10 cellular contexts compared by ENCODE assay signal in the genomic region with DNA sequence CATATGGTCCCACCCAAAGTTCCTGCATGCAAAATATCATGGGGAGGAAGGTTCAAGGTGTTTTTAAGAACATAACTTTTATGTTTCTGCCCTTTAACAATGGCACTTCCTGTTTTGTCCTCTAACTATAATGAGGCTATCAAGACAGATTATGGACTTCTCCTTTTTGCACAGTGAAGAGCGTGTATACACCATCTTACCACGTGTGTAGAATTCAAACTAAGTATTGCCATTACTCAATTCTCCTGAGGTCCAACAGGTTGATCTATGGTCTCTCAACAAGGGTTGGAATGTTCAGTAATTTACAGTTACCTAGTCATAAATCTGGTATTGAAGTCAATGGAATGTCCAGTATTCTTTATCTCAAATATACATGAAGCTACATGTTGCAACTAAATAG.
DNase-seq lines count a peak whose midpoint lies in the region; ATAC-seq, FAIRE-seq and TF ChIP-seq lines count a peak whose summit lies in the region.
"Had no signal": no experiment of that assay in that cellular context is flagged by ENCODE, and none has a peak within 500 bp of the region (broad histone marks: within the 10 kb centered on the region; RNA-seq: fewer than 3 reads in every experiment).

No MANE protein-coding gene starts in this region.

- 54% methylated on average over 2 of the region's 2 CpGs for WGBS in right cardiac atrium

- H3K9me2 ChIP-seq in PC-9 (ENCODE audit: insufficient read depth), result no peaks in the 10 kb centered on the region

- FAIRE-seq in keratinocyte (lab: Jason Lieb, UNC), result peak; percentile 53

- no peaks in the 10 kb centered on the region for H4K20me1 ChIP-seq in keratinocyte (ENCODE audit: control insufficient read depth, extremely low read depth, insufficient read depth, low read length)
- H4K20me1 ChIP-seq in PC-9 (ENCODE audit: insufficient read depth), result no peaks in the 10 kb centered on the region

- H3K27ac ChIP-seq in keratinocyte (ENCODE audit: control insufficient read depth, insufficient read depth, low read length) (no peak overlapping the region), right cardiac atrium (ENCODE audit: low read length) (no peak overlapping the region), PC-9 (no peak overlapping the region)
- H3K27ac ChIP-seq: SJCRH30 had no signal

- ATAC-seq in GM21825 (IDR thresholded peaks at IDR 0.05; ENCODE audit: unreplicated experiment) (peak; percentile 54), GM18498 (IDR thresholded peaks at IDR 0.05; ENCODE audit: unreplicated experiment) (no peak), right cardiac atrium (no peak)

- H3K9me3 ChIP-seq in keratinocyte (ENCODE audit: control insufficient read depth, low read depth, low read length) (no peaks in the 10 kb centered on the region), right cardiac atrium (ENCODE audit: control insufficient read depth, low read length) (no peaks in the 10 kb centered on the region), PC-9 (ENCODE audit: insufficient read depth, low read depth) (no peaks in the 10 kb centered on the region)
- H3K9me3 ChIP-seq: SJCRH30 had no signal

- peaks cover 11% of the 10 kb centered on the region for H3K4me1 ChIP-seq in keratinocyte (ENCODE audit: control insufficient read depth, extremely low read depth, insufficient read depth, low read length)
- H3K4me1 ChIP-seq in right cardiac atrium (ENCODE audit: control insufficient read depth, insufficient read depth, low read length), result no peaks in the 10 kb centered on the region
- peaks cover 10% of the 10 kb centered on the region for H3K4me1 ChIP-seq in PC-9 (replicated peaks; ENCODE audit: insufficient read depth)
- H3K4me1 ChIP-seq: SJCRH30 had no signal

- TF ChIP-seq CTCF in keratinocyte (optimal IDR thresholded peaks at IDR 0.05 in 1 of 3, IDR thresholded peaks at IDR 0.05 in 1 of 3, conservative IDR thresholded peaks at IDR 0.05 in 1 of 3; ENCODE audit: extremely low read depth in 1 of 3, insufficient read depth in 2 of 3, low read length in 3 of 3) (no peak), PC-9 (conservative IDR thresholded peaks at IDR 0.05) (no peak)

- no TSS peak for BruUV-seq in PC-9 (replicated peaks; lab: Mats Ljungman, UMichigan)

- POLR2A ChIA-PET in PC-9 (lab: Charles Lee; ENCODE audit: unreplicated experiment), result interaction anchor here (0.5 kb wide), 1 partner anchor 517 kb away, joined by 3 read pairs; no protein-coding TSS in a partner anchor

- H3K4me3 ChIP-seq in keratinocyte (ENCODE audit: control insufficient read depth in 2 of 3, extremely low read depth in 1 of 3, insufficient read depth in 2 of 3, low read depth in 1 of 3, low read length in 3 of 3), result no peak overlapping the region
- no peak overlapping the region for H3K4me3 ChIP-seq in right cardiac atrium (ENCODE audit: low read length)
- no peak overlapping the region for H3K4me3 ChIP-seq in PC-9
- H3K4me3 ChIP-seq: SJCRH30 had no signal

- H3K27me3 ChIP-seq in keratinocyte (ENCODE audit: control insufficient read depth, extremely low read depth, insufficient read depth, low read length) (no peaks in the 10 kb centered on the region), right cardiac atrium (ENCODE audit: control insufficient read depth, insufficient read depth) (no peaks in the 10 kb centered on the region), PC-9 (ENCODE audit: insufficient read depth, low read depth) (no peaks in the 10 kb centered on the region)

- CTCF ChIA-PET in PC-9 (lab: Charles Lee), result no interaction called here

- H3K79me2 ChIP-seq in keratinocyte (ENCODE audit: control insufficient read depth, insufficient read depth, low read length) (no peaks in the 10 kb centered on the region), PC-9 (ENCODE audit: low read depth) (no peaks in the 10 kb centered on the region)

- no peaks in the 10 kb centered on the region for H3K9me1 ChIP-seq in keratinocyte (ENCODE audit: control insufficient read depth, extremely low read depth, insufficient read depth, low read length)

- dilution Hi-C loops in keratinocyte (cut with MboI; ENCODE audit: extremely low pct_ligation_motif_present, low sequenced_read_pairs), result no loop called here

- intact Hi-C loops in right cardiac atrium (cut with DNase I) (loop anchor here in 2 of 4 donors (5.0 to 10.0 kb wide), 2 partner anchors 75 to 77 kb away; a partner anchor contains a TSS), PC-9 (cut with micrococcal nuclease; ENCODE audit: unreplicated experiment) (no loop called here)

- H2AFZ ChIP-seq in keratinocyte (ENCODE audit: control insufficient read depth, low read length) (peak overlapping the region; percentile 51), PC-9 (no peak overlapping the region)

- H3K4me2 ChIP-seq in keratinocyte (ENCODE audit: control insufficient read depth, extremely low read depth, insufficient read depth, low read depth, low read length) (no peak overlapping the region), PC-9 (no peak overlapping the region)

- H3K36me3 ChIP-seq in keratinocyte (ENCODE audit: control insufficient read depth in 2 of 2, extremely low read depth in 1 of 2, insufficient read depth in 2 of 2, low read length in 2 of 2) (no peaks in the 10 kb centered on the region), PC-9 (ENCODE audit: low read depth) (no peaks in the 10 kb centered on the region)
- H3K36me3 ChIP-seq: SJCRH30 had no signal

- H3F3A ChIP-seq in PC-9 (ENCODE audit: insufficient read depth, low read depth), result no peaks in the 10 kb centered on the region

- peak; percentile 85 for DNase-seq in GF-D8 (lab: John Stamatoyannopoulos, UW)
- peak; percentile 94 for DNase-seq in MV-4-11 (lab: John Stamatoyannopoulos, UW)
- no peak for DNase-seq in keratinocyte (ENCODE audit: low read depth, low spot score)
- no peak for DNase-seq in right cardiac atrium
- no peak for DNase-seq in PC-9
- DNase-seq in NCI-H748 (lab: John Stamatoyannopoulos, UW; ENCODE audit: unreplicated experiment), result no peak
- DNase-seq: amniotic stem cell, SJCRH30 had no signal

- H3K9ac ChIP-seq in keratinocyte (ENCODE audit: control insufficient read depth, extremely low read depth, insufficient read depth, low read length), result no peak overlapping the region

Comparison
In these comparisons a context has a peak if more than half of its experiments do, and no peak if none do; other contexts are left out.
1. DNase-seq: peak in GF-D8 (single experiment) and MV-4-11 (single experiment); none in keratinocyte (single experiment), right cardiac atrium (0 of 3), PC-9 (0 of 2) and NCI-H748 (single experiment).